In the genomic region with DNA sequence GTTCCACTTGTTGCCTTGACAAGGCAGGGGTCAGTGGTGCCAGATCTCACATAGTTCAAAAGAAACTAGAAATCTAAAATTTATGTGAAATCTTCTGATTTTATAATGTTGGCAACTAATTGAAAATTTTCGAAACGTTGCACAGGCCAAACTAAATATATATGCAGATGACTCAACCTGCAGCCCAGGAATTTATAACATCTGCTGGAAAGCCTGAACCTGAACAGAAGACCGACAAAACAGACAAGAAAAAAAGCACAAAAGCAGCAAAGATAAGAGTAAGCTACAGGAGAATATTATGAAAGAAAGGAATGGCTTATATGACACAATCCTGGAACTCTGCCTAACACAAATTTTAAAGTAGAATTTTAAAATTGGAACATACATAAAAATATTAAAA, we compare ENCODE assay signal across 27 cellular contexts.
"Had no signal": no experiment of that assay in that cellular context is flagged by ENCODE, and none has a peak within 500 bp of the region (broad histone marks: within the 10 kb centered on the region; RNA-seq: fewer than 3 reads in every experiment).

No MANE protein-coding gene starts in this region.

- H3K4me1 ChIP-seq: body of pancreas, lower lobe of right lung, tibial nerve had no signal

- H3K27ac Mint-ChIP-seq: activated CD4-positive, alpha-beta memory T cell treated with anti-CD3 and anti-CD28 coated beads, Interleukin-2, amount 10 ng/mL, durations not matched to agents 7 days and 5 days; activated CD8-positive, alpha-beta memory T cell treated with anti-CD3 and anti-CD28 coated beads, Interleukin-2, amount 10 ng/mL, durations not matched to agents 7 days and 5 days; activated T-helper 2 cell treated with anti-CD3 and anti-CD28 coated beads, Interferon-gamma antibody, Interleukin-2, Interleukin-4, amounts not matched to agents 10 μg/mL and 5 μg/mL and 100 μg/mL, durations not matched to agents 14 hours and 24 hours and 36 hours; nephron progenitor cell had no signal

- DNase-seq: activated CD4-positive, alpha-beta memory T cell treated with anti-CD3 and anti-CD28 coated beads, Interleukin-2, amount 10 ng/mL, durations not matched to agents 7 days and 5 days; activated CD4-positive, alpha-beta T cell treated with anti-CD3 and anti-CD28 coated beads for 48 hours; activated CD4-positive, CD25-positive, alpha-beta regulatory T cell; activated CD8-positive, alpha-beta memory T cell treated with anti-CD3 and anti-CD28 coated beads, Interleukin-2, amount 10 ng/mL, durations not matched to agents 7 days and 5 days; activated naive CD4-positive, alpha-beta T cell treated with Interleukin-2 at 50 U/mL for 16 hours; activated T-cell treated with anti-CD3 and anti-CD28 coated beads, Interleukin-2, amount 50 U/mL, for 1 hour; body of pancreas; central memory CD4-positive, alpha-beta T cell; erythroblast; foreskin melanocyte; glutamatergic neuron; hippocampal formation; islet precursor cell; left colon; lower lobe of right lung; nephron progenitor cell; occipital lobe; stimulated activated CD4-positive, alpha-beta T cell treated with anti-CD3 and anti-CD28 coated beads, Interleukin-12 subunit alpha, Interleukin-12 subunit beta, amount 100 ng/mL, for 4 hours; stimulated activated CD4-positive, alpha-beta T cell treated with anti-CD3 and anti-CD28 coated beads, Interleukin-1b, Interleukin-23, amount 100 ng/mL, for 48 hours; stimulated activated CD8-positive, alpha-beta memory T cell treated with anti-CD3 and anti-CD28 coated beads, Interleukin-4, amount 100 ng/mL, for 48 hours; stimulated activated naive CD4-positive, alpha-beta T cell treated with Interleukin-2 at 50 U/mL for 16 hours; substantia nigra; T-helper 1 cell; T-helper 9 cell had no signal

- H3K27ac ChIP-seq: body of pancreas, coronary artery, lower lobe of right lung, tibial nerve had no signal

- H3K9me3 ChIP-seq: body of pancreas had no signal

- H3K27me3 ChIP-seq: body of pancreas, tibial nerve had no signal

- H3K4me3 ChIP-seq: body of pancreas, coronary artery, lower lobe of right lung, tibial nerve had no signal

- ATAC-seq: activated CD8-positive, alpha-beta memory T cell treated with anti-CD3 and anti-CD28 coated beads, Interleukin-2, amount 10 ng/mL, durations not matched to agents 7 days and 5 days; body of pancreas; left colon; lower lobe of right lung had no signal

- H3K36me3 ChIP-seq: lower lobe of right lung, tibial nerve had no signal
